In genomic region chr12:108313236-108313608, GRCh38 we compare ENCODE assay signal across 11 cellular contexts. TPM values are rescaled to one million over a fixed set of nuclear protein-coding genes. Genes with fewer than 3 reads are reported as not detected.
DNase-seq lines count a peak whose midpoint lies in the region; ATAC-seq and TF ChIP-seq lines count a peak whose summit lies in the region.
"Had no signal": no experiment of that assay in that cellular context is flagged by ENCODE, and none has a peak within 500 bp of the region (broad histone marks: within the 10 kb centered on the region; RNA-seq: fewer than 3 reads in every experiment).

No MANE protein-coding gene starts in this region.

- H3K4me3 Mint-ChIP-seq in Caco-2 (ENCODE audit: unreplicated experiment) (no peak overlapping the region), glutamatergic neuron (ENCODE audit: unreplicated experiment) (no peak overlapping the region)

- POLR2A ChIA-PET in Caco-2 (lab: Charles Lee): interaction anchor here (0.9 to 1.4 kb wide), 4 partner anchors 8 to 1219 kb away, joined by 3 to 7 read pairs (median 4); partner anchors contain the start of genes CRY1 and ISCU

- H4K12ac ChIP-seq in trophoblast cell (ENCODE audit: low read depth, low read length): no peak overlapping the region

- peak overlapping the region; percentile 10 for H4K8ac ChIP-seq in trophoblast cell (ENCODE audit: low read depth, low read length)

- no peak overlapping the region for H3K4me2 ChIP-seq in trophoblast cell (ENCODE audit: low read length)

- H3K4me3 ChIP-seq in Caco-2 (ENCODE audit: low read depth, low read length) (no peak overlapping the region), Peyer's patch (no peak overlapping the region), heart right ventricle (no peak overlapping the region), trophoblast cell (ENCODE audit: low read depth, low read length) (no peak overlapping the region)

- no peak overlapping the region for H3K23ac ChIP-seq in trophoblast cell (ENCODE audit: low read length)

- no peaks in the 10 kb centered on the region for H3K79me1 ChIP-seq in trophoblast cell (ENCODE audit: low read length)

- peak overlapping the region in 3 of 4 donors; percentile 13 to 63 (median 32) for H3K27ac ChIP-seq in Peyer's patch
- H3K27ac ChIP-seq in heart right ventricle: peak overlapping the region; percentile 25 to 91 (median 71)
- H3K27ac ChIP-seq in trophoblast cell (ENCODE audit: low read depth, low read length): peak overlapping the region; percentile 5

- H3K18ac ChIP-seq in trophoblast cell (ENCODE audit: low read length): no peak overlapping the region

- peak overlapping the region; percentile 8 for H2BK12ac ChIP-seq in trophoblast cell (ENCODE audit: low read length)

- no peaks in the 10 kb centered on the region for H3K27me3 Mint-ChIP-seq in Caco-2 (ENCODE audit: insufficient read depth, unreplicated experiment)
- peaks cover 7% of the 10 kb centered on the region for H3K27me3 Mint-ChIP-seq in glutamatergic neuron (ENCODE audit: unreplicated experiment)

- H3K27ac Mint-ChIP-seq in Caco-2 (ENCODE audit: unreplicated experiment): peak overlapping the region; percentile 86
- H3K27ac Mint-ChIP-seq in glutamatergic neuron (ENCODE audit: unreplicated experiment): no peak overlapping the region

- H2BK5ac ChIP-seq in trophoblast cell (ENCODE audit: low read depth, low read length, poor library complexity): no peak overlapping the region

- H2AK5ac ChIP-seq in trophoblast cell (ENCODE audit: low read length): no peak overlapping the region

- CTCF ChIA-PET in Caco-2 (lab: Charles Lee): interaction anchor here (0.7 to 2.1 kb wide), 4 partner anchors 9 to 182 kb away, joined by 3 to 13 read pairs (median 4); no protein-coding TSS in a partner anchor

- H3K4ac ChIP-seq in trophoblast cell (ENCODE audit: low read depth, low read length): no peak overlapping the region

- no TSS peak for BruUV-seq in Caco-2 (replicated peaks; lab: Mats Ljungman, UMichigan)

- WGBS in heart right ventricle, 2 donors: 52 to 53% methylated on average over 3 of the region's 3 CpGs
- WGBS in trophoblast cell (ENCODE audit: extremely low coverage, insufficient coverage, insufficient read length): no CpG with 5 or more reads among the region's 3 CpGs

- TF ChIP-seq POLR2A in Peyer's patch (IDR thresholded peaks at IDR 0.05): no peak

- peak overlapping the region; percentile 15 for H3K14ac ChIP-seq in trophoblast cell (ENCODE audit: low read length)

- peaks cover 6% of the 10 kb centered on the region for H3K36me3 Mint-ChIP-seq in Caco-2 (ENCODE audit: insufficient read depth, unreplicated experiment)
- no peaks in the 10 kb centered on the region for H3K36me3 Mint-ChIP-seq in glutamatergic neuron (ENCODE audit: unreplicated experiment)

- no peaks in the 10 kb centered on the region for H3K9me3 ChIP-seq in Caco-2
- H3K9me3 ChIP-seq in Peyer's patch: no peaks in the 10 kb centered on the region
- peaks cover 0 to 4% (median 0%) of the 10 kb centered on the region in 11 donors for H3K9me3 ChIP-seq in heart right ventricle
- no peaks in the 10 kb centered on the region for H3K9me3 ChIP-seq in trophoblast cell (ENCODE audit: insufficient read depth, low read depth, low read length)

- peak in 3 of 8 donors; percentile 11 to 35 (median 24) for ATAC-seq in heart right ventricle
- ATAC-seq in GM21717 (IDR thresholded peaks at IDR 0.05; ENCODE audit: unreplicated experiment): no peak

- H3K9me3 Mint-ChIP-seq in Caco-2 (ENCODE audit: unreplicated experiment) (no peaks in the 10 kb centered on the region), glutamatergic neuron (ENCODE audit: unreplicated experiment) (peaks cover 6% of the 10 kb centered on the region)
- H3K9me3 Mint-ChIP-seq: neural crest cell had no signal

- no peaks in the 10 kb centered on the region for H3K79me2 ChIP-seq in trophoblast cell (ENCODE audit: control insufficient read depth, insufficient read depth, low read length, poor library complexity)

- H3K27me3 ChIP-seq in Caco-2 (replicated peaks; ENCODE audit: control insufficient read depth, insufficient read depth, low read length): no peaks in the 10 kb centered on the region
- no peaks in the 10 kb centered on the region for H3K27me3 ChIP-seq in Peyer's patch
- H3K27me3 ChIP-seq in heart right ventricle: no peaks in the 10 kb centered on the region
- no peaks in the 10 kb centered on the region for H3K27me3 ChIP-seq in trophoblast cell (ENCODE audit: insufficient read depth, low read length)

- peaks cover 17% of the 10 kb centered on the region for H3K4me1 Mint-ChIP-seq in Caco-2 (ENCODE audit: low read depth, unreplicated experiment)
- peaks cover 16% of the 10 kb centered on the region for H3K4me1 Mint-ChIP-seq in glutamatergic neuron (ENCODE audit: low read depth, unreplicated experiment)

- peaks cover 25% of the 10 kb centered on the region for H3K4me1 ChIP-seq in Caco-2
- H3K4me1 ChIP-seq in Peyer's patch: peaks cover 0 to 6% (median 0%) of the 10 kb centered on the region in 4 donors
- peaks cover 15 to 82% (median 44%) of the 10 kb centered on the region in 9 donors for H3K4me1 ChIP-seq in heart right ventricle
- H3K4me1 ChIP-seq in trophoblast cell (ENCODE audit: control insufficient read depth in 1 of 2, insufficient read depth in 2 of 2, low read length in 2 of 2): peaks cover 19 to 28% of the 10 kb centered on the region in 2 experiments

- TF ChIP-seq CTCF in Caco-2 (IDR thresholded peaks at IDR 0.05; ENCODE audit: insufficient read depth in 1 of 2, low read depth in 1 of 2, low read length in 1 of 2, severe bottlenecking in 1 of 2, unreplicated experiment in 1 of 2): no peak
- no peak for TF ChIP-seq CTCF in Peyer's patch (IDR thresholded peaks at IDR 0.05)
- TF ChIP-seq CTCF in heart right ventricle (IDR thresholded peaks at IDR 0.05): no peak
- TF ChIP-seq CTCF in glutamatergic neuron (IDR thresholded peaks at IDR 0.05; ENCODE audit: partially characterized antibody, unreplicated experiment): no peak

- H3K36me3 ChIP-seq in Caco-2 (ENCODE audit: control insufficient read depth, insufficient read depth, low read length) (no peaks in the 10 kb centered on the region), Peyer's patch (no peaks in the 10 kb centered on the region), heart right ventricle (peaks cover 0 to 3% (median 0%) of the 10 kb centered on the region in 9 donors), trophoblast cell (ENCODE audit: control insufficient read depth in 1 of 2, insufficient read depth in 2 of 2, low read length in 2 of 2) (no peaks in the 10 kb centered on the region)

- H2AFZ ChIP-seq in trophoblast cell (ENCODE audit: insufficient read depth, low read length, poor library complexity): no peak overlapping the region

- no peak for DNase-seq in Caco-2
- no peak for DNase-seq in Peyer's patch
- DNase-seq in heart right ventricle: no peak
- DNase-seq in trophoblast cell: peak in 1 of 2 donors; percentile 14
- no peak for DNase-seq in SW 1271 (lab: John Stamatoyannopoulos, UW)
- no peak for DNase-seq in glutamatergic neuron
- no peak for DNase-seq in AG20443 (ENCODE audit: low spot score)
- DNase-seq: NCI-H2081 had no signal

- no peak overlapping the region for H2BK120ac ChIP-seq in trophoblast cell (ENCODE audit: insufficient read depth, low read length, poor library complexity)

- no peak overlapping the region for H3K9ac ChIP-seq in trophoblast cell (ENCODE audit: low read length)

- intact Hi-C loops in Caco-2 (cut with micrococcal nuclease; ENCODE audit: unreplicated experiment): loop anchor here (1.0 kb wide), 1 partner anchor 11 kb away; no protein-coding TSS in a partner anchor
- intact Hi-C loops in heart right ventricle (cut with DNase I): no loop called here

- H4K91ac ChIP-seq in trophoblast cell (ENCODE audit: low read depth, low read length): peak overlapping the region; percentile 23

RNA-seq across cellular contexts. Expression of gene CMKLR1, which starts 25.9 kb away (rescaled TPM):
- total RNA-seq in Caco-2 (2022) (not detected in 2 replicates), Peyer's patch (10 to 100 TPM in 1 of 4 donors, 1 to 10 TPM in 3; 1.1 to 18.2 (median 4.1) TPM), heart right ventricle (10 to 100 TPM in 2 of 10 donors, 1 to 10 TPM in 8; 4.7 to 24.0 (median 5.8) TPM), glutamatergic neuron (ENCODE audit: unreplicated experiment) (not detected)
- 1 to 10 TPM; 2.2 to 2.8 TPM for polyA plus RNA-seq in heart right ventricle
- 0.08 and 0.21 TPM in 2 replicates for polyA plus RNA-seq in trophoblast cell (2013)
- total RNA-seq: SK-MEL-5 had no signal

Comparison
In these comparisons a context has a peak if more than half of its experiments do, and no peak if none do; other contexts are left out.
1. H3K27ac ChIP-seq: peak in every context shown above with its lines; median percentile 71 in heart right ventricle; 32 in Peyer's patch; 5 in trophoblast cell.